Comparison of ENCODE assay signal across 19 cellular contexts in the genomic region with DNA sequence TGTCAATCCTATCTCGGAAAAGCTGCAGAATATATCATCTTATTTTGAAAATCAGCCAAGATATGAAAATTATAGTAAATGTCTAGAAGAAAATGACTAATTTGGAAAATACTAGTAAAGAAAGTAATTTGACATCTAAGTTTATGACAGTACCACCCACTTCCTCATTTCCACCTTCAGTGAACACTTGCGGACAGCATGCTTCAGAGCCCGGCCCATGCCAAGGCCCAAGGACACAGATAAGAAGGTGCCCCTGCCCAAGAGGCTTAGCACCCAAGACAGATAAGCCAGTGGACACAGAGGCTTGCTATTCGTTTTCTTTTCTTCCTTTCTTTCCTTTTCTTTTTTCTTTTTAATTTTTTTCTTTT. TPM values are rescaled to one million over a fixed set of nuclear protein-coding genes. Genes with fewer than 3 reads are reported as not detected.
A peak's percentile ranks its signal among the peaks of the same experiment; 100 is the strongest.
DNase-seq lines count a peak whose midpoint lies in the region; ATAC-seq, FAIRE-seq and TF ChIP-seq lines count a peak whose summit lies in the region.
"Had no signal": no experiment of that assay in that cellular context is flagged by ENCODE, and none has a peak within 500 bp of the region (broad histone marks: within the 10 kb centered on the region; RNA-seq: fewer than 3 reads in every experiment).

No MANE protein-coding gene starts in this region.

- H3K4me3 Mint-ChIP-seq in astrocyte (ENCODE audit: unreplicated experiment): no peak overlapping the region
- H3K4me3 Mint-ChIP-seq in stimulated activated memory B cell treated with anti-CD40 and anti-IgM and Interleukin-4, amounts not matched to agents 10 μg/mL and 1 μg/mL and 100 μg/mL, for 72 hours: no peak overlapping the region
- H3K4me3 Mint-ChIP-seq: activated CD8-positive, alpha-beta T cell treated with anti-CD3 and anti-CD28 coated beads for 36 hours; CD4-positive, CD25-positive, alpha-beta regulatory T cell had no signal

- H3K9me3 ChIP-seq in astrocyte (ENCODE audit: insufficient read depth, low read depth, low read length) (peaks cover 4% of the 10 kb centered on the region), GM23248 (ENCODE audit: low read depth) (no peaks in the 10 kb centered on the region)
- H3K9me3 ChIP-seq: ascending aorta, mucosa of descending colon had no signal

- H3K27ac ChIP-seq in astrocyte (ENCODE audit: low read depth, low read length): no peak overlapping the region
- no peak overlapping the region for H3K27ac ChIP-seq in GM23248
- H3K27ac ChIP-seq: ascending aorta, VCaP had no signal

- DNase-seq in NOMO-1 (lab: John Stamatoyannopoulos, UW; ENCODE audit: unreplicated experiment in 2 of 2) (peak; percentile 68 to 83), astrocyte (ENCODE audit: low read depth) (no peak), NCI-H1048 (lab: John Stamatoyannopoulos, UW) (no peak), GM23248 (no peak), NCI-H2171 treated with DMSO at 0.1 percent for 48 hours (lab: John Stamatoyannopoulos, UW) (no peak), NCI-H345 (lab: John Stamatoyannopoulos, UW) (no peak)
- DNase-seq: activated CD8-positive, alpha-beta T cell treated with anti-CD3 and anti-CD28 coated beads for 36 hours; CD4-positive, CD25-positive, alpha-beta regulatory T cell; islet precursor cell; mucosa of descending colon; NCI-H2171; NK-92 treated with Interleukin-12 subunit alpha and Interleukin-12 subunit beta, amount 100 ng/mL, for 24 hours had no signal

- H3K79me2 ChIP-seq in astrocyte (ENCODE audit: insufficient read depth, low read length) (no peaks in the 10 kb centered on the region), GM23248 (ENCODE audit: insufficient read depth) (no peaks in the 10 kb centered on the region)

- no peak overlapping the region for H3K4me2 ChIP-seq in astrocyte (ENCODE audit: low read length)
- H3K4me2 ChIP-seq in GM23248 (ENCODE audit: unreplicated experiment): no peak overlapping the region

- H3K9ac ChIP-seq in astrocyte (ENCODE audit: low read length) (no peak overlapping the region), GM23248 (no peak overlapping the region)

- no peak for FAIRE-seq in astrocyte (lab: Jason Lieb, UNC)

- H3K4me1 ChIP-seq in astrocyte (ENCODE audit: insufficient read depth, low read length) (peaks cover 9% of the 10 kb centered on the region), GM23248 (ENCODE audit: insufficient read depth) (peaks cover 18% of the 10 kb centered on the region; the same call in 1 of the 2 replicates)
- H3K4me1 ChIP-seq: ascending aorta had no signal

- H3K36me3 Mint-ChIP-seq in astrocyte (ENCODE audit: low read depth, unreplicated experiment): no peaks in the 10 kb centered on the region
- H3K36me3 Mint-ChIP-seq in stimulated activated memory B cell treated with anti-CD40 and anti-IgM and Interleukin-4, amounts not matched to agents 10 μg/mL and 1 μg/mL and 100 μg/mL, for 72 hours: no peaks in the 10 kb centered on the region

- H3K4me3 ChIP-seq in astrocyte (ENCODE audit: insufficient read depth, low read depth, low read length) (no peak overlapping the region), GM23248 (no peak overlapping the region)
- H3K4me3 ChIP-seq: ascending aorta, mucosa of descending colon had no signal

- no peaks in the 10 kb centered on the region for H3K9me2 ChIP-seq in GM23248 (ENCODE audit: insufficient read depth)

- peaks cover 28% of the 10 kb centered on the region for H3K27me3 Mint-ChIP-seq in astrocyte (ENCODE audit: low read depth, unreplicated experiment)
- peaks cover 62% of the 10 kb centered on the region for H3K27me3 Mint-ChIP-seq in stimulated activated memory B cell treated with anti-CD40 and anti-IgM and Interleukin-4, amounts not matched to agents 10 μg/mL and 1 μg/mL and 100 μg/mL, for 72 hours

- H2AFZ ChIP-seq in astrocyte (ENCODE audit: low read depth, low read length): no peak overlapping the region
- H2AFZ ChIP-seq in GM23248: no peak overlapping the region

- peaks cover 2% of the 10 kb centered on the region for H3K9me3 Mint-ChIP-seq in astrocyte (ENCODE audit: unreplicated experiment)
- H3K9me3 Mint-ChIP-seq in stimulated activated memory B cell treated with anti-CD40 and anti-IgM and Interleukin-4, amounts not matched to agents 10 μg/mL and 1 μg/mL and 100 μg/mL, for 72 hours: no peaks in the 10 kb centered on the region
- H3K9me3 Mint-ChIP-seq: activated CD8-positive, alpha-beta T cell treated with anti-CD3 and anti-CD28 coated beads for 36 hours had no signal

- no peak for TF ChIP-seq CTCF in astrocyte (IDR thresholded peaks at IDR 0.05; ENCODE audit: insufficient read depth, low read depth, low read length)

- in situ Hi-C loops in GM23248 (cut with MboI): no loop called here

- peaks cover 14% of the 10 kb centered on the region for H3F3A ChIP-seq in GM23248 (ENCODE audit: insufficient read depth)

- peak overlapping the region; percentile 79 for H3K27ac Mint-ChIP-seq in astrocyte (ENCODE audit: unreplicated experiment)
- no peak overlapping the region for H3K27ac Mint-ChIP-seq in stimulated activated memory B cell treated with anti-CD40 and anti-IgM and Interleukin-4, amounts not matched to agents 10 μg/mL and 1 μg/mL and 100 μg/mL, for 72 hours
- H3K27ac Mint-ChIP-seq: activated CD8-positive, alpha-beta T cell treated with anti-CD3 and anti-CD28 coated beads for 36 hours; CD4-positive, CD25-positive, alpha-beta regulatory T cell had no signal

- ATAC-seq in GM21367 (IDR thresholded peaks at IDR 0.05; ENCODE audit: unreplicated experiment): peak; percentile 58
- ATAC-seq in stimulated activated memory B cell treated with anti-CD40 and anti-IgM and Interleukin-4, amounts not matched to agents 10 μg/mL and 1 μg/mL and 100 μg/mL, for 72 hours: peak; percentile 81
- ATAC-seq: activated CD8-positive, alpha-beta T cell treated with anti-CD3 and anti-CD28 coated beads for 36 hours; mucosa of descending colon had no signal

- H3K27me3 ChIP-seq in astrocyte (ENCODE audit: insufficient read depth, low read length) (peaks cover 18% of the 10 kb centered on the region), GM23248 (replicated peaks; ENCODE audit: insufficient read depth) (peaks cover 29% of the 10 kb centered on the region)

- H4K20me1 ChIP-seq in astrocyte (ENCODE audit: insufficient read depth, low read length): peaks cover 9% of the 10 kb centered on the region
- no peaks in the 10 kb centered on the region for H4K20me1 ChIP-seq in GM23248 (ENCODE audit: insufficient read depth)

- H3K4me1 Mint-ChIP-seq in astrocyte (ENCODE audit: low read depth, unreplicated experiment): peaks cover 23% of the 10 kb centered on the region
- peaks cover 36% of the 10 kb centered on the region for H3K4me1 Mint-ChIP-seq in stimulated activated memory B cell treated with anti-CD40 and anti-IgM and Interleukin-4, amounts not matched to agents 10 μg/mL and 1 μg/mL and 100 μg/mL, for 72 hours

- 74 to 75% methylated on average over 4 of the region's 4 CpGs for WGBS in GM23248 (ENCODE audit: low coverage in 1 of 2, low lambda C conversion rate in 2 of 2, missing lambda C conversion rate in 2 of 2), 2 experiments

- H3K36me3 ChIP-seq in astrocyte (ENCODE audit: insufficient read depth, low read length): no peaks in the 10 kb centered on the region
- no peaks in the 10 kb centered on the region for H3K36me3 ChIP-seq in GM23248 (ENCODE audit: low read depth)
- H3K36me3 ChIP-seq: ascending aorta had no signal

RNA-seq across cellular contexts. Expression of gene KCNG2, which starts 4.8 kb away (rescaled TPM):
- 0.16 TPM in 1 of 2 replicates, not detected in the other for total RNA-seq in astrocyte
- total RNA-seq in GM23248 (2014; rRNA removed; shearing (Covaris generic)): not detected in 2 replicates
- not detected in 2 replicates for polyA plus RNA-seq in GM23248 (2016; fragmentation: Nextera tagmentation; extraction: Ambion mirVana)
- total RNA-seq: activated CD8-positive, alpha-beta T cell treated with anti-CD3 and anti-CD28 coated beads for 36 hours; ascending aorta; CD4-positive, CD25-positive, alpha-beta regulatory T cell; M059J; osteoblast; SK-MEL-5 had no signal
- polyA plus RNA-seq: CD4-positive, CD25-positive, alpha-beta regulatory T cell had no signal

Comparison
In these comparisons a context has a peak if more than half of its experiments do, and no peak if none do; other contexts are left out.
1. DNase-seq: peak in NOMO-1 (2 of 2); none in astrocyte (single experiment), NCI-H1048 (single experiment), GM23248 (single experiment), NCI-H2171 treated with DMSO at 0.1 percent for 48 hours (single experiment) and NCI-H345 (single experiment).